ENCODE assay signal across 8 cellular contexts in the genomic region with DNA sequence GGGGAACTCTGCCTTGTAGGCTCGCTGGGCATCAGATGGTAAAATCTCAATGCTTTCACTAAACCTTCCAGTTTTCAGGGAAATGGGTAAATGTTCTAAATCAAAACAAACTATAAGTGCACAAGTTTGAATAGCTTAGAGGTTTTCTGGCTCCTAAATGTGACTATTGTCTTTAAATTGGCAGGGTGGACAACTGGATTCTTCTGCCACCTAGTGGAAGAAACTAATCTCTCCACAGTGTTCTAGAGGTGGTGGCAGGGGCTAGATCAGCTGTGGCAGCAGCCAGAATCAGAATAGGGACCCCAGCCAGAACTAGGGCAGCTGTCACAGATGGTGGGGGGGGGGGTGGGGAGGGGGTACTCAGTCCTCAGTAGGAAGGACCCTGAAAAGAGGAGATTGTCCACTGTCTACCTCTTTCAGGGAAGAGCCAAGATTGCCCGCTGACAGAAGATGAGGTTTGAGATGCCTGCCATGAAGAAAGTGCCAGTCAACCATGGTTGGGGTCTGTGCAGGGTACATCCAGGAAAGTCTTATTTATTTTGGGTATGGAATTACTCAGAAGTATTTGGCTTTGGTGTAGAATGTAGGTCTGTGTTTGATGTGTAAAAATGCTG.
DNase-seq lines count a peak whose midpoint lies in the region; ATAC-seq and TF ChIP-seq lines count a peak whose summit lies in the region.

No MANE protein-coding gene starts in this region.

- DNase-seq in AG09319 (ENCODE audit: extremely low read depth, low read depth) (no peak), LHCN-M2 (ENCODE audit: low read depth) (peak; percentile 19), left ventricle myocardium superior (no peak), spleen (no peak)
- DNase-seq in activated CD8-positive, alpha-beta T cell treated with anti-CD3 and anti-CD28 coated beads for 36 hours: peak; percentile 13

- intact Hi-C loops in activated CD8-positive, alpha-beta T cell treated with anti-CD3 and anti-CD28 coated beads for 36 hours (cut with micrococcal nuclease): loop anchor here (2.0 kb wide), 1 partner anchor 118 kb away; no protein-coding TSS in a partner anchor
- intact Hi-C loops in left ventricle myocardium superior (cut with micrococcal nuclease): loop anchor here (5.0 kb wide), 1 partner anchor 116 kb away; no protein-coding TSS in a partner anchor
- intact Hi-C loops in spleen (cut with DNase I; ENCODE audit: low total_unique reads): no loop called here

- H3K4me1 Mint-ChIP-seq in activated CD8-positive, alpha-beta T cell treated with anti-CD3 and anti-CD28 coated beads for 36 hours (ENCODE audit: low read depth): no peaks in the 10 kb centered on the region

- no peaks in the 10 kb centered on the region for H3K9me3 Mint-ChIP-seq in activated CD8-positive, alpha-beta T cell treated with anti-CD3 and anti-CD28 coated beads for 36 hours

- H3K27ac ChIP-seq in spleen: no peak overlapping the region

- peak; percentile 65 for TF ChIP-seq CTCF in AG09319 (IDR thresholded peaks at IDR 0.05; ENCODE audit: low read depth, low read length)
- peak; percentile 67 for TF ChIP-seq CTCF in GM12872 (IDR thresholded peaks at IDR 0.05; ENCODE audit: insufficient read depth, low read depth, low read length)
- TF ChIP-seq CTCF in activated CD8-positive, alpha-beta T cell treated with anti-CD3 and anti-CD28 coated beads for 36 hours (IDR thresholded peaks at IDR 0.05): peak; percentile 72
- TF ChIP-seq CTCF in spleen (IDR thresholded peaks at IDR 0.05 in 8 of 11, conservative IDR thresholded peaks at IDR 0.05 in 3 of 11): peak in 8 of 11 experiments; percentile 7 to 60 (median 34)

- no peaks in the 10 kb centered on the region for H3K27me3 ChIP-seq in spleen (replicated peaks in 1 of 7)

- peak; percentile 62 for ATAC-seq in activated CD8-positive, alpha-beta T cell treated with anti-CD3 and anti-CD28 coated beads for 36 hours
- peak; percentile 63 for ATAC-seq in left ventricle myocardium superior
- no peak for ATAC-seq in GM19023 (IDR thresholded peaks at IDR 0.05; ENCODE audit: unreplicated experiment)
- no peak for ATAC-seq in HG02970 (IDR thresholded peaks at IDR 0.05; ENCODE audit: low FRiP score, unreplicated experiment)

- no peak for TF ChIP-seq POLR2A in spleen (IDR thresholded peaks at IDR 0.05)

- peaks cover 4% of the 10 kb centered on the region for H3K27me3 Mint-ChIP-seq in activated CD8-positive, alpha-beta T cell treated with anti-CD3 and anti-CD28 coated beads for 36 hours

- H3K36me3 ChIP-seq in spleen: no peaks in the 10 kb centered on the region

- POLR2A ChIA-PET in activated CD8-positive, alpha-beta T cell treated with anti-CD3 and anti-CD28 coated beads for 36 hours (lab: Charles Lee): no interaction called here

- WGBS in spleen, 5 donors: 83 to 97% (median 93%) methylated on average over 2 of the region's 2 CpGs

- no peak overlapping the region for H3K4me3 Mint-ChIP-seq in activated CD8-positive, alpha-beta T cell treated with anti-CD3 and anti-CD28 coated beads for 36 hours

- no peak overlapping the region for H3K27ac Mint-ChIP-seq in activated CD8-positive, alpha-beta T cell treated with anti-CD3 and anti-CD28 coated beads for 36 hours

- CTCF ChIA-PET in activated CD8-positive, alpha-beta T cell treated with anti-CD3 and anti-CD28 coated beads for 36 hours (lab: Charles Lee): interaction anchor here (0.6 to 4.1 kb wide), 47 partner anchors 8 to 927 kb away, joined by 3 to 46 read pairs (median 4); no protein-coding TSS in a partner anchor

- no peaks in the 10 kb centered on the region for H3K4me1 ChIP-seq in spleen

- H3K36me3 Mint-ChIP-seq in activated CD8-positive, alpha-beta T cell treated with anti-CD3 and anti-CD28 coated beads for 36 hours (ENCODE audit: low read depth): no peaks in the 10 kb centered on the region

- H3K9me3 ChIP-seq in spleen: no peaks in the 10 kb centered on the region

- H3K4me3 ChIP-seq in spleen: no peak overlapping the region

Comparison
In these comparisons a context has a peak if more than half of its experiments do, and no peak if none do; other contexts are left out.
1. DNase-seq: peak in LHCN-M2 (single experiment) and activated CD8-positive, alpha-beta T cell treated with anti-CD3 and anti-CD28 coated beads for 36 hours (single experiment); none in AG09319 (single experiment), left ventricle myocardium superior (single experiment) and spleen (single experiment).
2. ATAC-seq: peak in activated CD8-positive, alpha-beta T cell treated with anti-CD3 and anti-CD28 coated beads for 36 hours (single experiment) and left ventricle myocardium superior (single experiment); none in GM19023 (single experiment) and HG02970 (single experiment).
3. Peak in every context shown above with its lines, with median percentiles within 50 percentile points of each other: CTCF ChIP-seq.